In the genomic region with DNA sequence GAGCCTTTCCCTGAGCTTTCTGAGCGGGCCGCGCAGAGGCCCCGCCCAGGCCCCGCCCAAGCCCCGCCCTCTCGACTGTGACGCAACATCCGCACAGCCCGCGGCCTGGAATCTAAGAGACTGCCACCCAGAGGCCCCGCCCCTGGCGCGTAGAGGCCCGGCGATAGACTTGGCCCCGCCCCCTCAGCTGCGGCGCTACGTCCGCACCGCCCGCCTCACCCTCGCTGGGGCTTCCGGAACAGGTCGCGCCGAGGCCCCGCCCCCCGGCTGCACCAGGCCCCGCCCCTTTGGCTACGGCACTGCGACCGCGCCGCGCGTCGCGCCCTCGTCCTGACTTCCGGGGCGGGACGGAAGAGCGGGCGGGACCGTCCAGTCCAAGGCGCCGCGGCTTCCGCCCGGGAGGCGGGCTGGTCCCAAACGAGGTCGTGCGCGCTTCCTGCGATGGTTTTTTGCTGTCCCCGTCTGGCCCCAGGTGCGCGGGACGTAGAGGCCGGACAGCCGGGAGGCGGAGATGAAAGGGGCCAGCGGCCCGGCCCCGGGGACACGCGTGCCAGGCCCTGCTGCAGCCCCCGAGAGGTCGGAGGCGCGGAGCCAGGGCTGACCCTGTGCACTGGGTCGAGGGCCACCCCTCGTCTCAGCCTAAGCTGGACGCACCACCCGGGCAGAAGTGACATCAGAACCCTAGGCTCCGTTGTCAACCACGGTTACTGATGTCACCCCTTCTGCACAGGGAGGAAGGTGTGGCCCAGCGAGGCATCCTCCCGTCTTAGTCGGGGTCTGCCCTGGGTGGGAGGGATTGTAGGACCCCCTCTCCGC, we compare ENCODE assay signal across 8 cellular contexts. TPM values are rescaled to one million over a fixed set of nuclear protein-coding genes. Genes with fewer than 3 reads are reported as not detected.
DNase-seq lines count a peak whose midpoint lies in the region; ATAC-seq, FAIRE-seq and TF ChIP-seq lines count a peak whose summit lies in the region.

No MANE protein-coding gene starts in this region.

- H3K27ac Mint-ChIP-seq in WTC11 = no peak overlapping the region
- H3K27ac Mint-ChIP-seq in immature natural killer cell = peak overlapping the region; percentile 92 to 98 (median 96)

- peaks cover 12% of the 10 kb centered on the region for H3K4me1 ChIP-seq in smooth muscle cell (ENCODE audit: low read depth)

- FAIRE-seq in bronchial epithelial cell (lab: Jason Lieb, UNC) = no peak

- H3K4me3 ChIP-seq in bronchial epithelial cell (ENCODE audit: low read depth, low read length) = peak overlapping the region; percentile 93
- peak overlapping the region; percentile 76 for H3K4me3 ChIP-seq in smooth muscle cell

- peaks cover 2% of the 10 kb centered on the region for H3K36me3 ChIP-seq in bronchial epithelial cell (ENCODE audit: control insufficient read depth, insufficient read depth, low read length)
- H3K36me3 ChIP-seq in smooth muscle cell (ENCODE audit: low read depth) = no peaks in the 10 kb centered on the region

- no peaks in the 10 kb centered on the region for H3K36me3 Mint-ChIP-seq in WTC11
- H3K36me3 Mint-ChIP-seq in immature natural killer cell = no peaks in the 10 kb centered on the region

- H3K4me3 Mint-ChIP-seq in WTC11 (peak overlapping the region; percentile 73), immature natural killer cell (peak overlapping the region; percentile 78 to 88 (median 86))

- TF ChIP-seq CTCF in WTC11 (IDR thresholded peaks at IDR 0.05) (no peak), bronchial epithelial cell (IDR thresholded peaks at IDR 0.05; ENCODE audit: insufficient read depth, low read length, severe bottlenecking) (no peak), smooth muscle cell (IDR thresholded peaks at IDR 0.05; ENCODE audit: borderline replicate concordance, insufficient read depth, poor library complexity, severe bottlenecking) (no peak)

- H3K4me2 ChIP-seq in smooth muscle cell = peak overlapping the region; percentile 92

- ATAC-seq in GM18868 (IDR thresholded peaks at IDR 0.05; ENCODE audit: unreplicated experiment) = peak; percentile 96
- peak; percentile 91 for ATAC-seq in HG03097 (IDR thresholded peaks at IDR 0.05; ENCODE audit: low FRiP score, unreplicated experiment)
- peak; percentile 95 for ATAC-seq in WTC11

- peak overlapping the region; percentile 82 for H3K9ac ChIP-seq in smooth muscle cell (ENCODE audit: low read depth)

- no peaks in the 10 kb centered on the region for H3K79me2 ChIP-seq in smooth muscle cell (ENCODE audit: low read depth)

- no peaks in the 10 kb centered on the region for H4K20me1 ChIP-seq in smooth muscle cell (ENCODE audit: low read depth)

- H3K9me3 Mint-ChIP-seq in WTC11 (no peaks in the 10 kb centered on the region), immature natural killer cell (no peaks in the 10 kb centered on the region)

- H3K4me1 Mint-ChIP-seq in WTC11 = peaks cover 34% of the 10 kb centered on the region
- H3K4me1 Mint-ChIP-seq in immature natural killer cell = peaks cover 20 to 21% of the 10 kb centered on the region in 2 donors

- no peaks in the 10 kb centered on the region for H3K27me3 ChIP-seq in bronchial epithelial cell (ENCODE audit: control insufficient read depth, insufficient read depth, low read length)
- no peaks in the 10 kb centered on the region for H3K27me3 ChIP-seq in smooth muscle cell (ENCODE audit: low read depth)

- peak overlapping the region; percentile 40 for H2AFZ ChIP-seq in smooth muscle cell (ENCODE audit: low read depth)

- no peaks in the 10 kb centered on the region for H3K9me3 ChIP-seq in smooth muscle cell (replicated peaks; ENCODE audit: low read depth)

- no peaks in the 10 kb centered on the region for H3F3A ChIP-seq in smooth muscle cell (ENCODE audit: low read depth)

- peak overlapping the region; percentile 77 for H3K27ac ChIP-seq in smooth muscle cell (ENCODE audit: low read depth)

- POLR2A ChIA-PET in WTC11 (lab: Charles Lee) = interaction anchor here (1.8 to 2.2 kb wide), 3 partner anchors 9 to 29 kb away, joined by 6 to 7 read pairs (median 6); no protein-coding TSS in a partner anchor

- WGBS in smooth muscle cell (ENCODE audit: low lambda C conversion rate) = 2% methylated on average over 28 of the region's 84 CpGs

- DNase-seq in AG08395 (ENCODE audit: low spot score) (peak; percentile 100), NCI-H2196 treated with DMSO at 0.1 percent for 48 hours (lab: John Stamatoyannopoulos, UW; ENCODE audit: unreplicated experiment) (peak; percentile 100), WTC11 (ENCODE audit: low spot score) (peak; percentile 100), bronchial epithelial cell (ENCODE audit: low read depth) (peak; percentile 93), immature natural killer cell (peak; percentile 100), smooth muscle cell (lab: John Stamatoyannopoulos, UW; ENCODE audit: unreplicated experiment) (peak; percentile 99)

- CTCF ChIA-PET in WTC11 (lab: Charles Lee) = interaction anchor here (0.5 to 4.8 kb wide), 29 partner anchors 8 to 704 kb away, joined by 3 to 127 read pairs (median 4); no protein-coding TSS in a partner anchor

- no peaks in the 10 kb centered on the region for H3K27me3 Mint-ChIP-seq in WTC11 (ENCODE audit: low read depth)
- H3K27me3 Mint-ChIP-seq in immature natural killer cell (ENCODE audit: low read depth in 3 of 3) = peaks cover 3 to 9% (median 6%) of the 10 kb centered on the region in 3 donors

TF ChIP-seq in WTC11, 78 proteins besides CTCF, POLR2A, EP300 and RAD21 (continues in another document):
- TF ChIP-seq ZNF232 (CRISPR knock-in tag; IDR thresholded peaks at IDR 0.05) (no peak), CREB1 (CRISPR knock-in tag; IDR thresholded peaks at IDR 0.05) (no peak), ZNF416 (CRISPR knock-in tag; IDR thresholded peaks at IDR 0.05) (no peak), NFYB (CRISPR knock-in tag; conservative IDR thresholded peaks at IDR 0.05; ENCODE audit: low read depth) (no peak), ELF4 (CRISPR knock-in tag; IDR thresholded peaks at IDR 0.05; ENCODE audit: low read depth) (no peak), SP1 (CRISPR knock-in tag; conservative IDR thresholded peaks at IDR 0.05) (peak; percentile 99), IRF1 (CRISPR knock-in tag; IDR thresholded peaks at IDR 0.05) (no peak), FOXK1 (CRISPR knock-in tag; IDR thresholded peaks at IDR 0.05) (peak; percentile 82; the same call in 1 of the 2 replicates), ERG (CRISPR knock-in tag; IDR thresholded peaks at IDR 0.05) (0 out of 2 replicates have a peak, but pooled peaks have one; percentile 30), MLX (CRISPR knock-in tag; IDR thresholded peaks at IDR 0.05) (0 out of 2 replicates have a peak, but pooled peaks have one; percentile 13), CREM (CRISPR knock-in tag; IDR thresholded peaks at IDR 0.05) (peak; percentile 94), CBFB (CRISPR knock-in tag; IDR thresholded peaks at IDR 0.05; ENCODE audit: low read depth) (no peak)
- TF ChIP-seq, protein P1, sequence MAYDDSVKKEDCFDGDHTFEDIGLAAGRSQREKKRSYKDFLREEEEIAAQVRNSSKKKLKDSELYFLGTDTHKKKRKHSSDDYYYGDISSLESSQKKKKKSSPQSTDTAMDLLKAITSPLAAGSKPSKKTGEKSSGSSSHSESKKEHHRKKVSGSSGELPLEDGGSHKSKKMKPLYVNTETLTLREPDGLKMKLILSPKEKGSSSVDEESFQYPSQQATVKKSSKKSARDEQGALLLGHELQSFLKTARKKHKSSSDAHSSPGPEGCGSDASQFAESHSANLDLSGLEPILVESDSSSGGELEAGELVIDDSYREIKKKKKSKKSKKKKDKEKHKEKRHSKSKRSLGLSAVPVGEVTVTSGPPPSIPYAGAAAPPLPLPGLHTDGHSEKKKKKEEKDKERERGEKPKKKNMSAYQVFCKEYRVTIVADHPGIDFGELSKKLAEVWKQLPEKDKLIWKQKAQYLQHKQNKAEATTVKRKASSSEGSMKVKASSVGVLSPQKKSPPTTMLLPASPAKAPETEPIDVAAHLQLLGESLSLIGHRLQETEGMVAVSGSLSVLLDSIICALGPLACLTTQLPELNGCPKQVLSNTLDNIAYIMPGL (CRISPR knock-in tag; IDR thresholded peaks at IDR 0.05) = 0 out of 2 replicates have a peak, but pooled peaks have one; percentile 42
- TF ChIP-seq, protein P2, sequence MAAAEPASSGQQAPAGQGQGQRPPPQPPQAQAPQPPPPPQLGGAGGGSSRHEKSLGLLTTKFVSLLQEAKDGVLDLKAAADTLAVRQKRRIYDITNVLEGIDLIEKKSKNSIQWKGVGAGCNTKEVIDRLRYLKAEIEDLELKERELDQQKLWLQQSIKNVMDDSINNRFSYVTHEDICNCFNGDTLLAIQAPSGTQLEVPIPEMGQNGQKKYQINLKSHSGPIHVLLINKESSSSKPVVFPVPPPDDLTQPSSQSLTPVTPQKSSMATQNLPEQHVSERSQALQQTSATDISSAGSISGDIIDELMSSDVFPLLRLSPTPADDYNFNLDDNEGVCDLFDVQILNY (CRISPR knock-in tag; IDR thresholded peaks at IDR 0.05) = peak; percentile 68; the same call in 1 of the 2 replicates

RNA-seq across cellular contexts. Expression of gene WNT7B, which starts 59.0 kb away (rescaled TPM):
- total RNA-seq in WTC11 (2021) (0.18 to 0.33 TPM (median 0.23 TPM) in 3 replicates), bronchial epithelial cell (18.2 and 23.9 TPM in 2 replicates), smooth muscle cell (0.45 and 1.6 TPM in 2 replicates)
- polyA plus RNA-seq in immature natural killer cell (not detected), smooth muscle cell (0.69 and 3.2 TPM in 2 replicates)

Comparison
In these comparisons a context has a peak if more than half of its experiments do, and no peak if none do; other contexts are left out.
1. Peak in every context shown above with its lines: DNase-seq, ATAC-seq, H3K4me3 ChIP-seq and H3K27ac ChIP-seq.